19 cellular contexts compared by ENCODE assay signal in genomic region chr10:113140612-113141011, GRCh38.
DNase-seq lines count a peak whose midpoint lies in the region; ATAC-seq, FAIRE-seq and TF ChIP-seq lines count a peak whose summit lies in the region.
"Had no signal": no experiment of that assay in that cellular context is flagged by ENCODE, and none has a peak within 500 bp of the region (broad histone marks: within the 10 kb centered on the region; RNA-seq: fewer than 3 reads in every experiment).

No MANE protein-coding gene starts in this region.

- no peak overlapping the region for H2AK5ac ChIP-seq in H1 (ENCODE audit: low read depth, low read length)

- peak overlapping the region; percentile 11; the same call in 1 of the 2 replicates for H3K4me2 ChIP-seq in GM23338
- H3K4me2 ChIP-seq in H1 (ENCODE audit: insufficient read depth in 1 of 2, low read depth in 2 of 2, low read length in 2 of 2) = no peak overlapping the region
- H3K4me2 ChIP-seq: A549, BLaER1 had no signal

- no peaks in the 10 kb centered on the region; the same call in 1 of the 2 replicates for H3K23me2 ChIP-seq in H1 (ENCODE audit: low read depth, low read length)

- no peak overlapping the region for H3K4me3 ChIP-seq in GM23338
- H3K4me3 ChIP-seq in H1 (ENCODE audit: extremely low read depth in 1 of 4, insufficient read depth in 2 of 4, low read depth in 3 of 4, low read length in 4 of 4) = no peak overlapping the region
- H3K4me3 ChIP-seq in heart right ventricle = no peak overlapping the region
- H3K4me3 ChIP-seq: A549, BLaER1, K562 had no signal

- no peak overlapping the region for H2BK12ac ChIP-seq in H1 (ENCODE audit: low read depth, low read length)

- peaks cover 51% of the 10 kb centered on the region for H3K4me1 ChIP-seq in GM23338 (ENCODE audit: insufficient read depth)
- peaks cover 10 to 33% (median 31%) of the 10 kb centered on the region in 4 experiments for H3K4me1 ChIP-seq in H1 (replicated peaks in 1 of 4; ENCODE audit: control insufficient read depth in 3 of 4, insufficient read depth in 4 of 4, low read length in 3 of 4)
- peaks cover 0 to 11% (median 7%) of the 10 kb centered on the region in 9 donors for H3K4me1 ChIP-seq in heart right ventricle
- H3K4me1 ChIP-seq: BLaER1 had no signal

- no peak for TF ChIP-seq POLR2A in H1 (IDR thresholded peaks at IDR 0.05; ENCODE audit: control extremely low read depth in 1 of 2, low read depth in 2 of 2, low read length in 2 of 2)

- H3K27me3 ChIP-seq in GM23338 (ENCODE audit: insufficient read depth) = no peaks in the 10 kb centered on the region
- H3K27me3 ChIP-seq in H1 (replicated peaks in 1 of 4; ENCODE audit: control insufficient read depth in 3 of 4, extremely low read depth in 1 of 4, insufficient read depth in 3 of 4, low read length in 3 of 4) = no peaks in the 10 kb centered on the region
- H3K27me3 ChIP-seq in heart right ventricle = no peaks in the 10 kb centered on the region
- H3K27me3 ChIP-seq: BLaER1 had no signal

- H2BK15ac ChIP-seq in H1 (ENCODE audit: low read length) = no peak overlapping the region

- peaks cover 4% of the 10 kb centered on the region; the same call in 1 of the 2 replicates for H3F3A ChIP-seq in GM23338 (replicated peaks; ENCODE audit: low read depth)

- ATAC-seq in GM23338 (no peak; the same call in 2 of the 3 replicates), heart right ventricle (no peak)
- ATAC-seq: A549, K562 had no signal

- no peak overlapping the region for H4K91ac ChIP-seq in H1 (replicated peaks; ENCODE audit: insufficient read length, low read length)

- H2BK5ac ChIP-seq in H1 (ENCODE audit: low read depth, low read length) = no peak overlapping the region

- H3K36me3 Mint-ChIP-seq in GM23338 (ENCODE audit: low read depth) (peaks cover 54% of the 10 kb centered on the region), mesothelial cell of epicardium (peaks cover 17% of the 10 kb centered on the region), type B pancreatic cell (peaks cover 31% of the 10 kb centered on the region)

- H4K20me1 ChIP-seq in GM23338 (replicated peaks; ENCODE audit: insufficient read depth) (peaks cover 49% of the 10 kb centered on the region), H1 (replicated peaks in 1 of 2; ENCODE audit: control insufficient read depth in 1 of 2, insufficient read depth in 2 of 2, low read length in 2 of 2) (peaks cover 4 to 6% of the 10 kb centered on the region in 2 experiments)

- H3K27ac ChIP-seq in GM23338 (ENCODE audit: low read depth) (peak overlapping the region; percentile 22; the same call in 1 of the 2 replicates), H1 (ENCODE audit: low read depth, low read length) (no peak overlapping the region), heart right ventricle (no peak overlapping the region)
- H3K27ac ChIP-seq: 22Rv1, BLaER1 had no signal

- H3K9me3 ChIP-seq in H1 (ENCODE audit: insufficient read depth in 2 of 2, low read depth in 1 of 2, low read length in 1 of 2) = no peaks in the 10 kb centered on the region
- H3K9me3 ChIP-seq in heart right ventricle = no peaks in the 10 kb centered on the region
- H3K9me3 ChIP-seq: A549, BLaER1 had no signal

- no peak for FAIRE-seq in H1 (lab: Jason Lieb, UNC)
- FAIRE-seq: A549, H54, HTR-8/SVneo, K562 had no signal

- no peaks in the 10 kb centered on the region for H3K9me2 ChIP-seq in GM23338 (ENCODE audit: insufficient read depth)

- no peak overlapping the region for H3K9ac ChIP-seq in H1 (replicated peaks in 1 of 4; ENCODE audit: extremely low read depth in 1 of 4, low read depth in 3 of 4, low read length in 3 of 4)
- H3K9ac ChIP-seq: BLaER1 had no signal

- H3K4me3 Mint-ChIP-seq in GM23338 = no peak overlapping the region
- no peak overlapping the region for H3K4me3 Mint-ChIP-seq in mesothelial cell of epicardium
- H3K4me3 Mint-ChIP-seq in type B pancreatic cell = no peak overlapping the region
- H3K4me3 Mint-ChIP-seq: CD14-positive monocyte; CD4-positive, alpha-beta memory T cell had no signal

- no peak overlapping the region; the same call in 1 of the 2 replicates for H3K18ac ChIP-seq in H1 (ENCODE audit: extremely low read depth, low read length)

- H3K36me3 ChIP-seq in GM23338 (ENCODE audit: insufficient read depth) (peaks cover 25% of the 10 kb centered on the region), H1 (ENCODE audit: control insufficient read depth in 2 of 4, insufficient read depth in 4 of 4, low read length in 3 of 4) (peaks cover 9 to 50% (median 26%) of the 10 kb centered on the region in 4 experiments), heart right ventricle (peaks cover 0 to 46% (median 22%) of the 10 kb centered on the region in 9 donors)

- H3K14ac ChIP-seq in H1 (ENCODE audit: insufficient read length) = no peak overlapping the region

- H3K9me3 Mint-ChIP-seq in GM23338 (no peaks in the 10 kb centered on the region), mesothelial cell of epicardium (no peaks in the 10 kb centered on the region), type B pancreatic cell (no peaks in the 10 kb centered on the region)
- H3K9me3 Mint-ChIP-seq: CD14-positive monocyte had no signal

- no peak overlapping the region for H3K4ac ChIP-seq in H1 (replicated peaks; ENCODE audit: insufficient read length, low read depth, low read length)

- H3K27ac Mint-ChIP-seq in GM23338 = peak overlapping the region; percentile 47
- H3K27ac Mint-ChIP-seq in mesothelial cell of epicardium = peak overlapping the region; percentile 26
- peak overlapping the region; percentile 33 for H3K27ac Mint-ChIP-seq in type B pancreatic cell
- H3K27ac Mint-ChIP-seq: CD4-positive, alpha-beta memory T cell had no signal

- H2AFZ ChIP-seq in GM23338 = no peak overlapping the region
- no peak overlapping the region for H2AFZ ChIP-seq in H1 (ENCODE audit: low read length)

- H4K5ac ChIP-seq in H1 (ENCODE audit: insufficient read length, low read depth, low read length) = no peak overlapping the region

- no peak overlapping the region for H2BK20ac ChIP-seq in H1 (ENCODE audit: low read length)

- H2BK120ac ChIP-seq in H1 (replicated peaks; ENCODE audit: low read depth, low read length) = no peak overlapping the region

- H3K4me1 Mint-ChIP-seq in GM23338 (peaks cover 62% of the 10 kb centered on the region), mesothelial cell of epicardium (peaks cover 32% of the 10 kb centered on the region), type B pancreatic cell (ENCODE audit: unreplicated experiment) (peaks cover 19% of the 10 kb centered on the region)
- H3K4me1 Mint-ChIP-seq: CD4-positive, alpha-beta memory T cell had no signal

- CTCF ChIA-PET in H1 (lab: Charles Lee; ENCODE audit: partially characterized antibody) = interaction anchor here (0.6 to 1.8 kb wide), 6 partner anchors 13 to 174 kb away, joined by 3 to 6 read pairs (median 4); no protein-coding TSS in a partner anchor

- H4K8ac ChIP-seq in H1 (ENCODE audit: extremely low read depth, insufficient read depth, low read length) = no peak overlapping the region

- H3K79me2 ChIP-seq in GM23338 (replicated peaks; ENCODE audit: insufficient read depth) = peaks cover 82% of the 10 kb centered on the region
- peaks cover 0 to 69% of the 10 kb centered on the region in 2 experiments; a peak in 3 of 4 replicates for H3K79me2 ChIP-seq in H1 (ENCODE audit: control insufficient read depth in 1 of 2, insufficient read depth in 2 of 2, low read length in 2 of 2)

- DNase-seq in GM23338 (ENCODE audit: low spot score) = no peak
- DNase-seq in H1 (ENCODE audit: low read depth in 1 of 2, low spot score in 2 of 2) = no peak
- DNase-seq in mesothelial cell of epicardium (ENCODE audit: low spot score in 2 of 2, unreplicated experiment in 2 of 2) = no peak
- no peak for DNase-seq in type B pancreatic cell (ENCODE audit: extremely low spot score, unreplicated experiment)
- no peak for DNase-seq in heart right ventricle
- no peak for DNase-seq in NOMO-1 (lab: John Stamatoyannopoulos, UW; ENCODE audit: unreplicated experiment in 2 of 2)
- DNase-seq in cerebellar cortex (ENCODE audit: low spot score) = no peak
- DNase-seq: AML-193; CD4-positive, alpha-beta memory T cell; DMS79 treated with DMSO at 0.1 percent for 48 hours; GF-D8; IMR-90 had no signal

- H3K27me3 Mint-ChIP-seq in GM23338 (ENCODE audit: insufficient read depth, low read depth, poor library complexity) (peaks cover 26% of the 10 kb centered on the region), mesothelial cell of epicardium (ENCODE audit: low read depth) (no peaks in the 10 kb centered on the region), type B pancreatic cell (no peaks in the 10 kb centered on the region)

- WGBS in H1 (ENCODE audit: extremely low coverage in 1 of 2, insufficient coverage in 1 of 2, insufficient read length in 1 of 2, insufficient replicate concordance in 2 of 2, low coverage in 1 of 2, low lambda C conversion rate in 2 of 2, missing lambda C conversion rate in 1 of 2), 2 experiments = 87% methylated on average over 4 of the region's 4 CpGs; no CpG with 5 or more reads in 1 of the 2 experiments
- 99% methylated on average over 4 of the region's 4 CpGs for WGBS in heart right ventricle, 2 donors

- POLR2A ChIA-PET in H1 (lab: Charles Lee; ENCODE audit: partially characterized antibody) = no interaction called here

- H3K79me1 ChIP-seq in H1 (ENCODE audit: low read depth, low read length) = peaks cover 21% of the 10 kb centered on the region

- H3K23ac ChIP-seq in H1 (ENCODE audit: insufficient read length) = no peak overlapping the region

- TF ChIP-seq CTCF in GM23338 (conservative IDR thresholded peaks at IDR 0.05; ENCODE audit: low read depth in 2 of 2) (no peak), H1 (IDR thresholded peaks at IDR 0.05; ENCODE audit: control extremely low read depth in 1 of 3, insufficient read depth in 1 of 3, low read depth in 1 of 3, low read length in 3 of 3) (no peak), mesothelial cell of epicardium (IDR thresholded peaks at IDR 0.05; ENCODE audit: unreplicated experiment) (no peak), type B pancreatic cell (conservative IDR thresholded peaks at IDR 0.05) (no peak), heart right ventricle (IDR thresholded peaks at IDR 0.05) (no peak)

- TF ChIP-seq RAD21 in H1 (IDR thresholded peaks at IDR 0.05 in 1 of 2, conservative IDR thresholded peaks at IDR 0.05 in 1 of 2; ENCODE audit: low read depth in 2 of 2, low read length in 2 of 2) = no peak

- H3K56ac ChIP-seq in H1 (replicated peaks; ENCODE audit: insufficient read length, low read depth, low read length) = no peak overlapping the region

- intact Hi-C loops in heart right ventricle (cut with DNase I) = loop anchor here in 2 of 10 donors (10.0 kb wide), 2 partner anchors 254 to 576 kb away; no protein-coding TSS in a partner anchor

- no peak for TF ChIP-seq EP300 in H1 (IDR thresholded peaks at IDR 0.05; ENCODE audit: borderline replicate concordance in 1 of 2, low read depth in 2 of 2, low read length in 2 of 2)

TF ChIP-seq in GM23338, 12 proteins besides CTCF, POLR2A, EP300 and RAD21 (continues in another document):
- no peak for TF ChIP-seq CREB1 (CRISPR knock-in tag; IDR thresholded peaks at IDR 0.05; ENCODE audit: low read depth)
- TF ChIP-seq POLR2AphosphoS5 (IDR thresholded peaks at IDR 0.05; ENCODE audit: low read depth) = no peak

TF ChIP-seq in H1, 55 proteins besides CTCF, POLR2A, EP300 and RAD21:
- TF ChIP-seq JUN (IDR thresholded peaks at IDR 0.05; ENCODE audit: low read depth, low read length) (no peak), POLR2AphosphoS5 (IDR thresholded peaks at IDR 0.05; ENCODE audit: low read depth, low read length) (0 out of 2 replicates have a peak, but pooled peaks have one; percentile 6), FOSL1 (IDR thresholded peaks at IDR 0.05; ENCODE audit: insufficient read depth, low read depth, low read length) (no peak)
TF ChIP-seq in H1: peak in this region for 1.
